In genomic region chr20:17681741-17682102, GRCh38 we compare ENCODE assay signal across 9 cellular contexts. TPM values are rescaled to one million over a fixed set of nuclear protein-coding genes. Genes with fewer than 3 reads are reported as not detected.
DNase-seq lines count a peak whose midpoint lies in the region; ATAC-seq and TF ChIP-seq lines count a peak whose summit lies in the region.
"Had no signal": no experiment of that assay in that cellular context is flagged by ENCODE, and none has a peak within 500 bp of the region (broad histone marks: within the 10 kb centered on the region; RNA-seq: fewer than 3 reads in every experiment).

No MANE protein-coding gene starts in this region.

- peak overlapping the region; percentile 92 for H3K4me3 ChIP-seq in BJ (ENCODE audit: low read depth, low read length)
- H3K4me3 ChIP-seq in Jurkat, Clone E6-1 (ENCODE audit: low read length) = peak overlapping the region; percentile 60

- TF ChIP-seq CTCF in BJ (IDR thresholded peaks at IDR 0.05; ENCODE audit: insufficient read depth, low read depth, low read length) = no peak
- no peak for TF ChIP-seq CTCF in omental fat pad (IDR thresholded peaks at IDR 0.05)

- peaks cover 37% of the 10 kb centered on the region for H3K36me3 Mint-ChIP-seq in dendritic cell treated with granulocyte-macrophage colony-stimulating factor and Interleukin-4, amounts not matched to agents 40 ng/mL and 50 ng/mL, for 4 days (ENCODE audit: low read depth)

- POLR2A ChIA-PET in BJ (lab: Charles Lee) = interaction anchor here (0.9 to 1.8 kb wide), 7 partner anchors 125 to 216 kb away, joined by 4 to 16 read pairs (median 5); no protein-coding TSS in a partner anchor

- intact Hi-C loops in dendritic cell treated with granulocyte-macrophage colony-stimulating factor and Interleukin-4, amounts not matched to agents 40 ng/mL and 50 ng/mL, for 4 days (cut with micrococcal nuclease) = loop anchor here (1.0 to 10.0 kb wide), 5 partner anchors 109 to 313 kb away; partner anchors contain the start of genes BFSP1, DSTN and MGME1

- peak overlapping the region; percentile 79 for H3K4me3 Mint-ChIP-seq in dendritic cell treated with granulocyte-macrophage colony-stimulating factor and Interleukin-4, amounts not matched to agents 40 ng/mL and 50 ng/mL, for 4 days

- H3K27ac Mint-ChIP-seq in dendritic cell treated with granulocyte-macrophage colony-stimulating factor and Interleukin-4, amounts not matched to agents 40 ng/mL and 50 ng/mL, for 4 days = peak overlapping the region; percentile 86

- H3K9me3 Mint-ChIP-seq in dendritic cell treated with granulocyte-macrophage colony-stimulating factor and Interleukin-4, amounts not matched to agents 40 ng/mL and 50 ng/mL, for 4 days = no peaks in the 10 kb centered on the region

- peaks cover 32% of the 10 kb centered on the region for H3K4me1 Mint-ChIP-seq in dendritic cell treated with granulocyte-macrophage colony-stimulating factor and Interleukin-4, amounts not matched to agents 40 ng/mL and 50 ng/mL, for 4 days (ENCODE audit: low read depth)

- ATAC-seq in GM21381 (IDR thresholded peaks at IDR 0.05; ENCODE audit: unreplicated experiment) (peak; percentile 14), omental fat pad (ENCODE audit: low FRiP score) (peak; percentile 8)

- peaks cover 13% of the 10 kb centered on the region for H3K27me3 Mint-ChIP-seq in dendritic cell treated with granulocyte-macrophage colony-stimulating factor and Interleukin-4, amounts not matched to agents 40 ng/mL and 50 ng/mL, for 4 days

- DNase-seq in BJ (ENCODE audit: low read depth) (no peak), omental fat pad (ENCODE audit: low spot score) (no peak), NCI-H1105 treated with DMSO at 0.1 percent for 48 hours (lab: John Stamatoyannopoulos, UW) (no peak), NCI-H446 (lab: John Stamatoyannopoulos, UW) (no peak), iPS-NIHi7 (ENCODE audit: extremely low spot score) (no peak)
- no peak for DNase-seq in Jurkat, Clone E6-1 (ENCODE audit: low read depth, low spot score)

- peaks cover 14% of the 10 kb centered on the region for H3K27me3 ChIP-seq in BJ (ENCODE audit: control insufficient read depth, insufficient read depth, low read length)

- CTCF ChIA-PET in BJ (lab: Yijun Ruan, JAX) = interaction anchor here (0.6 to 4.2 kb wide), 55 partner anchors 10 to 1038 kb away, joined by 3 to 39 read pairs (median 5); no protein-coding TSS in a partner anchor

- peaks cover 6% of the 10 kb centered on the region; the same call in 1 of the 2 replicates for H3K36me3 ChIP-seq in BJ (ENCODE audit: control insufficient read depth, insufficient read depth, low read length)

RNA-seq across cellular contexts. Expression of gene RRBP1, which starts 0.3 kb away (rescaled TPM):
- polyA plus RNA-seq in BJ (2011; rRNA removed) = 87.1 and 98.7 TPM in 2 replicates
- 64.7 and 78.4 TPM in 2 replicates for polyA minus RNA-seq in BJ (2011; rRNA and poly(A)+ RNA removed)
- 18.7 TPM for polyA plus RNA-seq in Jurkat, Clone E6-1 (2012; ENCODE audit: insufficient read depth, insufficient read length)
- total RNA-seq in omental fat pad = 100 to 1,000 TPM in 1 of 4 donors, 10 to 100 TPM in 3; 67.9 to 142 (median 87.2) TPM

RNA-seq across cellular contexts. Expression of gene BANF2, which starts 18.0 kb away (rescaled TPM):
- not detected in 2 replicates for polyA plus RNA-seq in BJ (2011; rRNA removed)
- polyA minus RNA-seq in BJ (2011; rRNA and poly(A)+ RNA removed) = not detected in 2 replicates
- polyA plus RNA-seq in Jurkat, Clone E6-1 (2012; ENCODE audit: insufficient read depth, insufficient read length) = not detected
- not detected for total RNA-seq in omental fat pad
- total RNA-seq: LHCN-M2 had no signal
